6 cellular contexts compared by ENCODE assay signal in genomic region chr13:52916483-52916990, GRCh38.
"Had no signal": no experiment of that assay in that cellular context is flagged by ENCODE, and none has a peak within 500 bp of the region (broad histone marks: within the 10 kb centered on the region; RNA-seq: fewer than 3 reads in every experiment).

No MANE protein-coding gene starts in this region.

- H3K4me2 ChIP-seq: GM23338 had no signal

- DNase-seq: H9, HCEC 1CT had no signal

- ATAC-seq: GM23338 had no signal

- FAIRE-seq: H1, H54, HTR-8/SVneo had no signal

- H3K4me3 ChIP-seq: GM23338 had no signal
